Comparison of ENCODE assay signal across 1 cellular context in genomic region chr14:77338332-77338731, GRCh38.
TF ChIP-seq lines count a peak whose summit lies in the region.

No MANE protein-coding gene starts in this region.

TF ChIP-seq in GM12878, 131 proteins besides CTCF, POLR2A, EP300 and RAD21:
- no peak for TF ChIP-seq ZNF384 (IDR thresholded peaks at IDR 0.05; ENCODE audit: borderline replicate concordance, low read depth, low read length)
- no peak for TF ChIP-seq NFXL1 (IDR thresholded peaks at IDR 0.05; ENCODE audit: borderline replicate concordance)
